ENCODE assay signal across 8 cellular contexts in the genomic region with DNA sequence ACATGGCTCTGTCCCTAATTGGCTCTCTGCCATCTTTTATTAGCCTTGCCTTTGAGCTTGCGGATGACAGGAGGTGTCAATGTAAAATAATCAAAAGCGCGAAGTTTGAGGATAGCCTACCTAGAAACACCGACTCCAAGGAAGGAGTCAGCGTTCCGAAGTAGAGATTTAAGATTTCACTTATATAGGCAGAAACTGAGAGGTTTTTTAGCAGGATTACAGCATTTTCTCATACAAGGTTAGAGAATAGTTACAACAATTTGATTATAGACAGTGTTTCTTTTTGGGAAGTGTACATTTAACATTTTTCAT. TPM values are rescaled to one million over a fixed set of nuclear protein-coding genes. Genes with fewer than 3 reads are reported as not detected.
DNase-seq lines count a peak whose midpoint lies in the region; ATAC-seq and TF ChIP-seq lines count a peak whose summit lies in the region.

No MANE protein-coding gene starts in this region.

- peak in 3 of 4 experiments; percentile 13 to 30 (median 25) for ATAC-seq in T-cell (replicated peaks in 1 of 4)
- ATAC-seq in thoracic aorta (ENCODE audit: insufficient number of reproducible peaks, low FRiP score, low read depth): no peak

- TF ChIP-seq CTCF in GM12864 (IDR thresholded peaks at IDR 0.05; ENCODE audit: low read depth, low read length, missing control alignments) (no peak), thoracic aorta (IDR thresholded peaks at IDR 0.05) (no peak)

- H3K4me1 ChIP-seq in iPS-18a (ENCODE audit: control insufficient read depth, low read depth, low read length) (peaks cover 7% of the 10 kb centered on the region), thoracic aorta (ENCODE audit: control insufficient read depth in 1 of 2, low read depth in 2 of 2) (peaks cover 7 to 18% of the 10 kb centered on the region in 2 donors)

- CTCF ChIA-PET in HEK293T (lab: Yijun Ruan, JAX): no interaction called here
- CTCF ChIA-PET in T-cell (lab: Charles Lee): interaction anchor here (0.6 to 1.4 kb wide), 4 partner anchors 11 to 75 kb away, joined by 3 to 6 read pairs (median 4); no protein-coding TSS in a partner anchor

- H3K27me3 ChIP-seq in iPS-18a (ENCODE audit: control insufficient read depth, insufficient read depth, low read length) (peaks cover 7% of the 10 kb centered on the region), thoracic aorta (replicated peaks; ENCODE audit: insufficient read depth) (no peaks in the 10 kb centered on the region)

- peaks cover 31 to 38% (median 36%) of the 10 kb centered on the region in 3 donors for H3K4me1 Mint-ChIP-seq in T-cell

- H3K27ac ChIP-seq in iPS-18a (ENCODE audit: low read length): no peak overlapping the region
- no peak overlapping the region for H3K27ac ChIP-seq in thoracic aorta

- H3K9me3 Mint-ChIP-seq in T-cell: peaks cover 0 to 5% (median 0%) of the 10 kb centered on the region in 3 donors

- H3K9me3 ChIP-seq in iPS-18a (ENCODE audit: control insufficient read depth, low read depth, low read length) (no peaks in the 10 kb centered on the region), thoracic aorta (no peaks in the 10 kb centered on the region)

- POLR2A ChIA-PET in HEK293T (lab: Yijun Ruan, JAX): interaction anchor here (0.6 to 1.4 kb wide), 8 partner anchors 9 to 220 kb away, joined by 3 to 6 read pairs (median 3); a partner anchor contains a TSS
- POLR2A ChIA-PET in T-cell (lab: Charles Lee): no interaction called here

- peak overlapping the region; percentile 66 for H3K9ac ChIP-seq in iPS-18a (ENCODE audit: low read length)

- H3K4me3 Mint-ChIP-seq in T-cell: peak overlapping the region; percentile 93 to 98 (median 95)

- peaks cover 18% of the 10 kb centered on the region for H3K36me3 Mint-ChIP-seq in T-cell

- H3K36me3 ChIP-seq in iPS-18a (ENCODE audit: control insufficient read depth, low read depth, low read length): peaks cover 13% of the 10 kb centered on the region
- H3K36me3 ChIP-seq in thoracic aorta: no peaks in the 10 kb centered on the region

- H3K27me3 Mint-ChIP-seq in T-cell: no peaks in the 10 kb centered on the region

- H3K4me3 ChIP-seq in GM12864 (ENCODE audit: low read depth, low read length): peak overlapping the region; percentile 99
- H3K4me3 ChIP-seq in iPS-18a (ENCODE audit: low read length): peak overlapping the region; percentile 92
- peak overlapping the region; percentile 100 for H3K4me3 ChIP-seq in thoracic aorta

- no peak for DNase-seq in GM12864 (ENCODE audit: low read depth)
- DNase-seq in HEK293T (ENCODE audit: extremely low spot score): no peak
- DNase-seq in T-cell: no peak
- no peak for DNase-seq in thoracic aorta (ENCODE audit: low spot score)
- no peak for DNase-seq in GF-D8 (lab: John Stamatoyannopoulos, UW)
- no peak for DNase-seq in hepatic stellate cell (ENCODE audit: low spot score)
- no peak for DNase-seq in SKM-1 treated with dmso at 0.1 percent for 144 hours (lab: John Stamatoyannopoulos, UW; ENCODE audit: unreplicated experiment)

- peak overlapping the region; percentile 9 to 88 for H3K27ac Mint-ChIP-seq in T-cell

TF ChIP-seq in HEK293T, 16 proteins besides CTCF, POLR2A, EP300 and RAD21:
- TF ChIP-seq L3MBTL2 (conservative IDR thresholded peaks at IDR 0.05) (0 out of 2 replicates have a peak, but pooled peaks have one; percentile 88), LEF1 (IDR thresholded peaks at IDR 0.05; ENCODE audit: borderline replicate concordance) (no peak)

RNA-seq across cellular contexts. Expression of a gene that starts 0.5 kb away (rescaled TPM):
- 10 to 100 TPM; 11.6 to 17.9 (median 16.1) TPM for total RNA-seq in T-cell
- 10 to 100 TPM in 1 of 2 donors, 1 to 10 TPM in 1; 5.6 to 13.1 TPM for total RNA-seq in thoracic aorta
